ENCODE assay signal across 8 cellular contexts in genomic region chr9:70406446-70406862, GRCh38. TPM values are rescaled to one million over a fixed set of nuclear protein-coding genes. Genes with fewer than 3 reads are reported as not detected.
DNase-seq lines count a peak whose midpoint lies in the region; ATAC-seq and TF ChIP-seq lines count a peak whose summit lies in the region.

No MANE protein-coding gene starts in this region.

- H3K4me3 ChIP-seq in CD8-positive, alpha-beta T cell (ENCODE audit: low read depth, low read length): no peak overlapping the region

- H3K36me3 Mint-ChIP-seq in CD8-positive, alpha-beta T cell: peaks cover 3% of the 10 kb centered on the region

- H3K4me3 Mint-ChIP-seq in CD8-positive, alpha-beta T cell: peak overlapping the region; percentile 82

- H3K36me3 ChIP-seq in CD8-positive, alpha-beta T cell (ENCODE audit: insufficient read depth, low read length): no peaks in the 10 kb centered on the region

- peak in 2 of 7 experiments; percentile 22 to 47 for DNase-seq in CD8-positive, alpha-beta T cell
- peak; percentile 55 to 61 for DNase-seq in activated T-cell treated with anti-CD3 and anti-CD28 coated beads, Interleukin-2, amount 50 U/mL, for 48 hours
- DNase-seq in head of caudate nucleus (peak in 23 of 42 donors; percentile 29 to 78 (median 54)), cerebellum (ENCODE audit: low spot score) (no peak)
- DNase-seq in stimulated activated CD4-positive, alpha-beta T cell treated with anti-CD3 and anti-CD28 coated beads, Interleukin-2, amount 100 ng/mL, for 24 hours: peak; percentile 22 to 41
- DNase-seq in activated CD4-positive, CD25-positive, alpha-beta regulatory T cell (lab: John Stamatoyannopoulos, UW): no peak

- no peak for TF ChIP-seq CTCF in CD8-positive, alpha-beta T cell (IDR thresholded peaks at IDR 0.05)

- H3K4me1 ChIP-seq in CD8-positive, alpha-beta T cell (ENCODE audit: insufficient read depth, low read length): peaks cover 67% of the 10 kb centered on the region

- no peaks in the 10 kb centered on the region for H3K27me3 ChIP-seq in CD8-positive, alpha-beta T cell (ENCODE audit: insufficient read depth, low read length)

- peaks cover 86% of the 10 kb centered on the region for H3K4me1 Mint-ChIP-seq in CD8-positive, alpha-beta T cell (ENCODE audit: low read depth)

- H3K9me3 Mint-ChIP-seq in CD8-positive, alpha-beta T cell: no peaks in the 10 kb centered on the region

- no peaks in the 10 kb centered on the region for H3K9me3 ChIP-seq in CD8-positive, alpha-beta T cell (ENCODE audit: low read length)

- ATAC-seq in CD8-positive, alpha-beta T cell: peak; percentile 36
- peak; percentile 68 for ATAC-seq in GM19372 (IDR thresholded peaks at IDR 0.05; ENCODE audit: low read depth, unreplicated experiment)
- peak; percentile 57 for ATAC-seq in HG03280 (IDR thresholded peaks at IDR 0.05; ENCODE audit: unreplicated experiment)

- peak overlapping the region; percentile 79 for H3K27ac Mint-ChIP-seq in CD8-positive, alpha-beta T cell

- POLR2A ChIA-PET in CD8-positive, alpha-beta T cell (lab: Charles Lee): interaction anchor here (0.5 to 11.3 kb wide), 2 partner anchors 12 to 1358 kb away, joined by 7 to 102 read pairs; partner anchors contain the start of gene KLF9

- no peak overlapping the region for H3K27ac ChIP-seq in CD8-positive, alpha-beta T cell (ENCODE audit: low read depth, low read length)

- intact Hi-C loops in CD8-positive, alpha-beta T cell (cut with DNase I, micrococcal nuclease): loop anchor here (1.0 to 5.0 kb wide), 3 partner anchors 8 to 54 kb away; no protein-coding TSS in a partner anchor
- intact Hi-C loops in head of caudate nucleus (cut with DNase I): no loop called here

- H3K27me3 Mint-ChIP-seq in CD8-positive, alpha-beta T cell (ENCODE audit: low read depth): no peaks in the 10 kb centered on the region

- CTCF ChIA-PET in CD8-positive, alpha-beta T cell (lab: Charles Lee): interaction anchor here (0.8 to 2.2 kb wide), 5 partner anchors 13 to 196 kb away, joined by 3 to 6 read pairs (median 3); no protein-coding TSS in a partner anchor

RNA-seq across cellular contexts. Expression of gene KLF9, which starts 8.0 kb away (rescaled TPM):
- 10 to 100 TPM; 84.0 to 87.1 TPM for total RNA-seq in CD8-positive, alpha-beta T cell
- 2.8 TPM for total RNA-seq in cerebellum

Comparison
In these comparisons a context has a peak if more than half of its experiments do, and no peak if none do; other contexts are left out.
1. DNase-seq: peak in activated T-cell treated with anti-CD3 and anti-CD28 coated beads, Interleukin-2, amount 50 U/mL, for 48 hours (2 of 2), head of caudate nucleus (23 of 42) and stimulated activated CD4-positive, alpha-beta T cell treated with anti-CD3 and anti-CD28 coated beads, Interleukin-2, amount 100 ng/mL, for 24 hours (2 of 2); none in activated CD4-positive, CD25-positive, alpha-beta regulatory T cell (0 of 4) and cerebellum (single experiment).
2. RNA of gene KLF9, which starts 8.0 kb away (total RNA-seq): 84.0 to 87.1 TPM in CD8-positive, alpha-beta T cell; 2.8 TPM in cerebellum (single experiment); every median in the first group is over 10 times any median in the second.
3. Peak in every context shown above with its lines, with median percentiles within 50 percentile points of each other: ATAC-seq.